Comparison of ENCODE assay signal across 14 cellular contexts in the genomic region with DNA sequence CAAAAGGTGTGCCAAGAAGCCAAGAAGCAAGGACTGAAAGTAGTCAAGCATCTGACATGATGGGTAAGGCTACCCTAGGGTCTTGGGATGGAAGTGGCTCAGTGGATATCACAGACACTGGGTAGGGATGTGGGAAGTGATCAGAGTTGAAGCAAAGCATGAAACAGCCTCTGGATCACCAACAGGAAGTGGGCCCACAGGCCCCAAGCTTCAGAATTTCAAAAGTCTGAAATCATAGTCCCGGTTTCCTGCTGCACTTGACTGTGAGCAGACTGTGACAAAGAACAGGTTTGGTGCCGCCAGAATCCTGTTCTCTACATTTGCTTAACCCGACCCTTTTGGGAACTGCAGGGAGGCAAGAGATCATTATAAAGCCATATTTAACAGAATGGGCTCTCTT. TPM values are rescaled to one million over a fixed set of nuclear protein-coding genes. Genes with fewer than 3 reads are reported as not detected.
DNase-seq lines count a peak whose midpoint lies in the region; ATAC-seq and TF ChIP-seq lines count a peak whose summit lies in the region.
"Had no signal": no experiment of that assay in that cellular context is flagged by ENCODE, and none has a peak within 500 bp of the region (broad histone marks: within the 10 kb centered on the region; RNA-seq: fewer than 3 reads in every experiment).

No MANE protein-coding gene starts in this region.

- peaks cover 54% of the 10 kb centered on the region for H3K36me3 ChIP-seq in OCI-LY7 (ENCODE audit: insufficient read depth, low read length)
- H3K36me3 ChIP-seq in upper lobe of left lung: peaks cover 3 to 75% (median 35%) of the 10 kb centered on the region in 4 donors
- peaks cover 16 to 22% of the 10 kb centered on the region in 2 donors for H3K36me3 ChIP-seq in thyroid gland
- H3K36me3 ChIP-seq: ovary had no signal

- peaks cover 42% of the 10 kb centered on the region for H3K4me1 ChIP-seq in OCI-LY7 (ENCODE audit: insufficient read depth, low read length, poor library complexity, severe bottlenecking)
- H3K4me1 ChIP-seq in upper lobe of left lung: no peaks in the 10 kb centered on the region
- H3K4me1 ChIP-seq in thyroid gland: no peaks in the 10 kb centered on the region
- H3K4me1 ChIP-seq: tibial artery had no signal

- no peak for TF ChIP-seq POLR2A in upper lobe of left lung (IDR thresholded peaks at IDR 0.05)
- no peak for TF ChIP-seq POLR2A in thyroid gland (IDR thresholded peaks at IDR 0.05)

- no peaks in the 10 kb centered on the region for H3K27me3 Mint-ChIP-seq in activated naive CD4-positive, alpha-beta T cell treated with anti-CD3 and anti-CD28 coated beads, Interleukin-2, amount 10 ng/mL, durations not matched to agents 7 days and 5 days
- no peaks in the 10 kb centered on the region for H3K27me3 Mint-ChIP-seq in effector memory CD8-positive, alpha-beta T cell

- H3K9me3 Mint-ChIP-seq in activated naive CD4-positive, alpha-beta T cell treated with anti-CD3 and anti-CD28 coated beads, Interleukin-2, amount 10 ng/mL, durations not matched to agents 7 days and 5 days: peaks cover 9% of the 10 kb centered on the region
- H3K9me3 Mint-ChIP-seq in effector memory CD8-positive, alpha-beta T cell: no peaks in the 10 kb centered on the region

- intact Hi-C loops in OCI-LY7 (cut with micrococcal nuclease; ENCODE audit: unreplicated experiment): loop anchor here (2.0 to 5.0 kb wide), 3 partner anchors 25 to 146 kb away; a partner anchor contains a TSS
- intact Hi-C loops in thyroid gland (cut with DNase I): no loop called here

- H3K79me2 ChIP-seq in OCI-LY7 (ENCODE audit: insufficient read depth, low read depth, low read length): no peaks in the 10 kb centered on the region

- H4K20me1 ChIP-seq in OCI-LY7 (ENCODE audit: insufficient read depth, low read length): no peaks in the 10 kb centered on the region

- H3K27ac ChIP-seq in OCI-LY7 (ENCODE audit: low read depth, low read length, poor library complexity, severe bottlenecking): peak overlapping the region; percentile 88
- H3K27ac ChIP-seq in upper lobe of left lung: peak overlapping the region in 3 of 4 donors; percentile 4 to 44 (median 25)
- no peak overlapping the region for H3K27ac ChIP-seq in thyroid gland
- H3K27ac ChIP-seq: ovary, tibial artery had no signal

- peak overlapping the region; percentile 79 for H3K27ac Mint-ChIP-seq in activated naive CD4-positive, alpha-beta T cell treated with anti-CD3 and anti-CD28 coated beads, Interleukin-2, amount 10 ng/mL, durations not matched to agents 7 days and 5 days
- H3K27ac Mint-ChIP-seq in effector memory CD8-positive, alpha-beta T cell: peak overlapping the region; percentile 4 to 67

- 39 to 42% methylated on average over 3 of the region's 3 CpGs for WGBS in upper lobe of left lung, 2 donors
- WGBS in thyroid gland, 2 donors: 30 to 49% methylated on average over 3 of the region's 3 CpGs

- peak; percentile 49 for DNase-seq in activated naive CD4-positive, alpha-beta T cell treated with anti-CD3 and anti-CD28 coated beads, Interleukin-2, amount 10 ng/mL, durations not matched to agents 7 days and 5 days
- DNase-seq in activated naive CD4-positive, alpha-beta T cell (lab: John Stamatoyannopoulos, UW): no peak
- DNase-seq in OCI-LY7 (ENCODE audit: low spot score) (peak; percentile 68), upper lobe of left lung (peak in 1 of 2 donors; percentile 31), HEK293T (ENCODE audit: extremely low spot score) (no peak), thyroid gland (no peak), epidermal melanocyte (ENCODE audit: insufficient read length, low spot score) (no peak)
- DNase-seq in effector memory CD8-positive, alpha-beta T cell: no peak
- DNase-seq: left cardiac atrium, NCI-H2227 treated with DMSO at 0.1 percent for 48 hours, ovary, Right ventricle myocardium superior, tibial artery had no signal

- H3K4me3 ChIP-seq in OCI-LY7 (ENCODE audit: low read depth, low read length, poor library complexity, severe bottlenecking) (no peak overlapping the region), upper lobe of left lung (no peak overlapping the region), thyroid gland (replicated peaks in 1 of 3) (no peak overlapping the region)
- H3K4me3 ChIP-seq: K562, ovary, tibial artery had no signal

- H3K36me3 Mint-ChIP-seq in activated naive CD4-positive, alpha-beta T cell treated with anti-CD3 and anti-CD28 coated beads, Interleukin-2, amount 10 ng/mL, durations not matched to agents 7 days and 5 days: peaks cover 70% of the 10 kb centered on the region
- H3K36me3 Mint-ChIP-seq in effector memory CD8-positive, alpha-beta T cell (ENCODE audit: insufficient read depth): peaks cover 60% of the 10 kb centered on the region

- H2AFZ ChIP-seq in OCI-LY7 (ENCODE audit: low read length): peak overlapping the region; percentile 12; the same call in 1 of the 2 replicates

- H3K4me3 Mint-ChIP-seq in activated naive CD4-positive, alpha-beta T cell treated with anti-CD3 and anti-CD28 coated beads, Interleukin-2, amount 10 ng/mL, durations not matched to agents 7 days and 5 days: no peak overlapping the region
- no peak overlapping the region for H3K4me3 Mint-ChIP-seq in effector memory CD8-positive, alpha-beta T cell

- no peaks in the 10 kb centered on the region for H3K27me3 ChIP-seq in upper lobe of left lung
- no peaks in the 10 kb centered on the region for H3K27me3 ChIP-seq in thyroid gland
- H3K27me3 ChIP-seq: ovary, tibial artery had no signal

- BruUV-seq in OCI-LY7 (replicated peaks; lab: Mats Ljungman, UMichigan): no TSS peak

- CTCF ChIA-PET in activated naive CD4-positive, alpha-beta T cell treated with anti-CD3 and anti-CD28 coated beads, Interleukin-2, amount 10 ng/mL, durations not matched to agents 7 days and 5 days (lab: Charles Lee): no interaction called here
- CTCF ChIA-PET in OCI-LY7 (lab: Charles Lee; ENCODE audit: unreplicated experiment): no interaction called here
- CTCF ChIA-PET in HEK293T (lab: Yijun Ruan, JAX): no interaction called here

- peaks cover 38% of the 10 kb centered on the region for H3K4me1 Mint-ChIP-seq in activated naive CD4-positive, alpha-beta T cell treated with anti-CD3 and anti-CD28 coated beads, Interleukin-2, amount 10 ng/mL, durations not matched to agents 7 days and 5 days
- peaks cover 2 to 26% of the 10 kb centered on the region in 2 donors for H3K4me1 Mint-ChIP-seq in effector memory CD8-positive, alpha-beta T cell (ENCODE audit: low read depth in 2 of 2)

- H3K4me2 ChIP-seq in OCI-LY7 (ENCODE audit: low read length): peak overlapping the region; percentile 43

- H3K9me3 ChIP-seq in OCI-LY7 (ENCODE audit: low read length): peaks cover 20% of the 10 kb centered on the region; the same call in 1 of the 2 replicates
- no peaks in the 10 kb centered on the region for H3K9me3 ChIP-seq in upper lobe of left lung
- no peaks in the 10 kb centered on the region for H3K9me3 ChIP-seq in thyroid gland
- H3K9me3 ChIP-seq: ovary had no signal

- TF ChIP-seq EP300 in upper lobe of left lung (IDR thresholded peaks at IDR 0.05): no peak

- TF ChIP-seq CTCF in OCI-LY7 (conservative IDR thresholded peaks at IDR 0.05; ENCODE audit: low read length): no peak
- TF ChIP-seq CTCF in upper lobe of left lung (IDR thresholded peaks at IDR 0.05): no peak
- TF ChIP-seq CTCF in thyroid gland (IDR thresholded peaks at IDR 0.05): no peak

- no peaks in the 10 kb centered on the region for H3K9me2 ChIP-seq in OCI-LY7 (ENCODE audit: insufficient read depth, low read length)

- POLR2A ChIA-PET in OCI-LY7 (lab: Charles Lee): no interaction called here
- POLR2A ChIA-PET in HEK293T (lab: Yijun Ruan, JAX): no interaction called here

- peak; percentile 63 for ATAC-seq in effector memory CD8-positive, alpha-beta T cell (replicated peaks)
- ATAC-seq in upper lobe of left lung (ENCODE audit: low FRiP score in 2 of 2): peak; percentile 37 to 39

TF ChIP-seq in HEK293T, 16 proteins besides CTCF, POLR2A, EP300 and RAD21:
- no peak for TF ChIP-seq FOXK2 (IDR thresholded peaks at IDR 0.05)
- no peak for TF ChIP-seq FOXM1 (IDR thresholded peaks at IDR 0.05; ENCODE audit: borderline replicate concordance)
- TF ChIP-seq FOXA1 (IDR thresholded peaks at IDR 0.05): no peak
- no peak for TF ChIP-seq TARDBP (IDR thresholded peaks at IDR 0.05)
- no peak for TF ChIP-seq CTBP1 (IDR thresholded peaks at IDR 0.05; ENCODE audit: borderline replicate concordance)
- no peak for TF ChIP-seq SP1 (IDR thresholded peaks at IDR 0.05)
- no peak for TF ChIP-seq ELF4 (IDR thresholded peaks at IDR 0.05)
- TF ChIP-seq SUZ12 (IDR thresholded peaks at IDR 0.05): no peak

RNA-seq across cellular contexts. Expression of a gene that starts 57.4 kb away (rescaled TPM):
- 44.6 and 60.5 TPM in 2 replicates for total RNA-seq in OCI-LY7 (2014; rRNA removed; shearing (Covaris generic))
- total RNA-seq in OCI-LY7 (2022) (54.5 and 63.3 TPM in 2 replicates), upper lobe of left lung (100 to 1,000 TPM; 117 to 260 (median 153) TPM), thyroid gland (100 to 1,000 TPM in 2 of 4 donors, 10 to 100 TPM in 2; 84.0 to 151 (median 98.0) TPM)

Comparison
In these comparisons a context has a peak if more than half of its experiments do, and no peak if none do; other contexts are left out.
1. DNase-seq: peak in activated naive CD4-positive, alpha-beta T cell treated with anti-CD3 and anti-CD28 coated beads, Interleukin-2, amount 10 ng/mL, durations not matched to agents 7 days and 5 days (single experiment) and OCI-LY7 (single experiment); none in activated naive CD4-positive, alpha-beta T cell (0 of 4), effector memory CD8-positive, alpha-beta T cell (0 of 3), HEK293T (single experiment), thyroid gland (0 of 2) and epidermal melanocyte (single experiment).
2. H3K27ac ChIP-seq: peak in OCI-LY7 (single experiment) and upper lobe of left lung (3 of 4); none in thyroid gland (0 of 3).